14 cellular contexts compared by ENCODE assay signal in genomic region chr11:2582436-2582931, GRCh38.
DNase-seq lines count a peak whose midpoint lies in the region; ATAC-seq and TF ChIP-seq lines count a peak whose summit lies in the region.
"Had no signal": no experiment of that assay in that cellular context is flagged by ENCODE, and none has a peak within 500 bp of the region (broad histone marks: within the 10 kb centered on the region; RNA-seq: fewer than 3 reads in every experiment).

No MANE protein-coding gene starts in this region.

- 62 to 77% (median 72%) methylated on average over 3 to 11 of the region's 11 CpGs for WGBS in adrenal gland, 4 donors
- 57 to 80% methylated on average over 4 to 11 of the region's 11 CpGs for WGBS in thyroid gland, 2 donors

- no peaks in the 10 kb centered on the region for H3K36me3 Mint-ChIP-seq in activated T-cell treated with anti-CD3 and anti-CD28 coated beads, Interleukin-2, amount 50 U/mL, for 4 hours (ENCODE audit: insufficient read depth)

- H3K4me3 ChIP-seq in adrenal gland: no peak overlapping the region
- H3K4me3 ChIP-seq in thyroid gland (replicated peaks in 1 of 3): no peak overlapping the region
- H3K4me3 ChIP-seq: hepatocyte, lung, suprapubic skin had no signal

- peak; percentile 3 for DNase-seq in activated T-cell treated with anti-CD3 and anti-CD28 coated beads, Interleukin-2, amount 50 U/mL, for 4 hours
- DNase-seq in activated T-cell treated with anti-CD3 and anti-CD28 coated beads for 4 hours (no peak), adrenal gland (peak; percentile 18 to 55 (median 28)), left lobe of liver (ENCODE audit: low spot score) (peak; percentile 43), thyroid gland (peak; percentile 15 to 24), NCI-H1694 (lab: John Stamatoyannopoulos, UW) (no peak)
- no peak for DNase-seq in stimulated activated naive CD4-positive, alpha-beta T cell (lab: John Stamatoyannopoulos, UW)
- DNase-seq: ACHN; activated CD4-positive, alpha-beta T cell treated with anti-CD3 and anti-CD28 coated beads, Interleukin-2, amount 10 ng/mL, durations not matched to agents 7 days and 5 days had no signal

- peaks cover 0 to 48% of the 10 kb centered on the region in 2 donors for H3K36me3 ChIP-seq in adrenal gland (replicated peaks in 1 of 2)
- no peaks in the 10 kb centered on the region for H3K36me3 ChIP-seq in thyroid gland
- H3K36me3 ChIP-seq: suprapubic skin had no signal

- H3K4me3 Mint-ChIP-seq in activated T-cell treated with anti-CD3 and anti-CD28 coated beads, Interleukin-2, amount 50 U/mL, for 4 hours: no peak overlapping the region
- H3K4me3 Mint-ChIP-seq: activated CD4-positive, alpha-beta T cell treated with anti-CD3 and anti-CD28 coated beads, Interleukin-2, amount 10 ng/mL, durations not matched to agents 7 days and 5 days; activated naive CD4-positive, alpha-beta T cell treated with anti-CD3 and anti-CD28 coated beads for 36 hours had no signal

- TF ChIP-seq CTCF in adrenal gland (IDR thresholded peaks at IDR 0.05): no peak
- no peak for TF ChIP-seq CTCF in thyroid gland (IDR thresholded peaks at IDR 0.05)

- ATAC-seq in activated T-cell treated with anti-CD3 and anti-CD28 coated beads, Interleukin-2, amount 50 U/mL, for 4 hours: no peak
- ATAC-seq in left lobe of liver (no peak), GM21447 (IDR thresholded peaks at IDR 0.05; ENCODE audit: unreplicated experiment) (no peak)

- H3K27ac ChIP-seq in adrenal gland: peak overlapping the region in 1 of 5 donors; percentile 71
- no peak overlapping the region for H3K27ac ChIP-seq in thyroid gland
- H3K27ac ChIP-seq: hepatocyte, suprapubic skin had no signal

- H3K9me3 ChIP-seq in adrenal gland (replicated peaks in 1 of 3) (no peaks in the 10 kb centered on the region), thyroid gland (no peaks in the 10 kb centered on the region)
- H3K9me3 ChIP-seq: suprapubic skin had no signal

- intact Hi-C loops in adrenal gland (cut with DNase I): no loop called here
- intact Hi-C loops in thyroid gland (cut with DNase I): no loop called here

- no peaks in the 10 kb centered on the region for H3K9me3 Mint-ChIP-seq in activated T-cell treated with anti-CD3 and anti-CD28 coated beads, Interleukin-2, amount 50 U/mL, for 4 hours
- H3K9me3 Mint-ChIP-seq: activated CD4-positive, alpha-beta T cell treated with anti-CD3 and anti-CD28 coated beads, Interleukin-2, amount 10 ng/mL, durations not matched to agents 7 days and 5 days; activated naive CD4-positive, alpha-beta T cell treated with anti-CD3 and anti-CD28 coated beads for 36 hours had no signal

- TF ChIP-seq POLR2A in adrenal gland (IDR thresholded peaks at IDR 0.05): no peak
- TF ChIP-seq POLR2A in thyroid gland (IDR thresholded peaks at IDR 0.05): no peak

- H3K4me1 Mint-ChIP-seq in activated T-cell treated with anti-CD3 and anti-CD28 coated beads, Interleukin-2, amount 50 U/mL, for 4 hours (ENCODE audit: low read depth): no peaks in the 10 kb centered on the region
- H3K4me1 Mint-ChIP-seq: activated CD4-positive, alpha-beta T cell treated with anti-CD3 and anti-CD28 coated beads, Interleukin-2, amount 10 ng/mL, durations not matched to agents 7 days and 5 days had no signal

- H3K27me3 ChIP-seq in adrenal gland (no peaks in the 10 kb centered on the region), thyroid gland (no peaks in the 10 kb centered on the region)
- H3K27me3 ChIP-seq: hepatocyte, suprapubic skin had no signal

- H3K27me3 Mint-ChIP-seq in activated T-cell treated with anti-CD3 and anti-CD28 coated beads, Interleukin-2, amount 50 U/mL, for 4 hours (ENCODE audit: low read depth): no peaks in the 10 kb centered on the region
- H3K27me3 Mint-ChIP-seq: activated CD4-positive, alpha-beta T cell treated with anti-CD3 and anti-CD28 coated beads, Interleukin-2, amount 10 ng/mL, durations not matched to agents 7 days and 5 days had no signal

- H3K4me1 ChIP-seq in adrenal gland (replicated peaks in 1 of 2): no peaks in the 10 kb centered on the region
- no peaks in the 10 kb centered on the region for H3K4me1 ChIP-seq in thyroid gland
- H3K4me1 ChIP-seq: suprapubic skin had no signal

Comparison
In these comparisons a context has a peak if more than half of its experiments do, and no peak if none do; other contexts are left out.
1. DNase-seq: peak in activated T-cell treated with anti-CD3 and anti-CD28 coated beads, Interleukin-2, amount 50 U/mL, for 4 hours (single experiment), adrenal gland (7 of 7), left lobe of liver (single experiment) and thyroid gland (2 of 2); none in activated T-cell treated with anti-CD3 and anti-CD28 coated beads for 4 hours (single experiment), stimulated activated naive CD4-positive, alpha-beta T cell (0 of 6) and NCI-H1694 (single experiment).